Comparison of ENCODE assay signal across 16 cellular contexts in genomic region chr15:60800729-60801072, GRCh38.
DNase-seq lines count a peak whose midpoint lies in the region; ATAC-seq and TF ChIP-seq lines count a peak whose summit lies in the region.
"Had no signal": no experiment of that assay in that cellular context is flagged by ENCODE, and none has a peak within 500 bp of the region (broad histone marks: within the 10 kb centered on the region; RNA-seq: fewer than 3 reads in every experiment).

No MANE protein-coding gene starts in this region.

- WGBS in IMR-90 (ENCODE audit: extremely low coverage in 2 of 2, insufficient read length in 1 of 2), 2 experiments = 80% methylated on average over 1 of the region's 5 CpGs; no CpG with 5 or more reads in 1 of the 2 experiments

- no peaks in the 10 kb centered on the region for H3K79me1 ChIP-seq in IMR-90 (ENCODE audit: low read depth in 1 of 2, low read length in 2 of 2)

- peaks cover 65 to 95% (median 80%) of the 10 kb centered on the region in 4 donors for H3K4me1 Mint-ChIP-seq in CD4-positive, alpha-beta memory T cell
- H3K4me1 Mint-ChIP-seq in nephron progenitor cell = peaks cover 42% of the 10 kb centered on the region

- no peak overlapping the region for H3K14ac ChIP-seq in IMR-90 (replicated peaks; ENCODE audit: low read depth, low read length)

- no peaks in the 10 kb centered on the region for H4K20me1 ChIP-seq in IMR-90 (ENCODE audit: insufficient read depth, low read length)

- peak overlapping the region; percentile 31 to 84 (median 68) for H3K4me3 Mint-ChIP-seq in CD4-positive, alpha-beta memory T cell
- H3K4me3 Mint-ChIP-seq in nephron progenitor cell = no peak overlapping the region

- H3K4me3 ChIP-seq in CD4-positive, alpha-beta memory T cell (ENCODE audit: low read length in 2 of 2) = no peak overlapping the region
- no peak overlapping the region for H3K4me3 ChIP-seq in IMR-90 (ENCODE audit: insufficient read depth, low read depth, low read length)
- no peak overlapping the region for H3K4me3 ChIP-seq in effector memory CD4-positive, alpha-beta T cell (ENCODE audit: insufficient read depth, low read depth, low read length, poor library complexity, severe bottlenecking)
- H3K4me3 ChIP-seq: body of pancreas, colonic mucosa had no signal

- H3K23ac ChIP-seq in IMR-90 (ENCODE audit: low read depth, low read length) = no peak overlapping the region

- H2BK15ac ChIP-seq in IMR-90 (ENCODE audit: low read depth, low read length) = no peak overlapping the region; the same call in 2 of the 3 replicates

- peak overlapping the region; percentile 87 to 98 (median 94) for H3K27ac Mint-ChIP-seq in CD4-positive, alpha-beta memory T cell
- H3K27ac Mint-ChIP-seq in nephron progenitor cell = peak overlapping the region; percentile 12

- peak overlapping the region; percentile 56 for H3K27ac ChIP-seq in CD4-positive, alpha-beta memory T cell (ENCODE audit: low read depth, low read length)
- no peak overlapping the region for H3K27ac ChIP-seq in IMR-90 (ENCODE audit: insufficient read depth, low read length)
- H3K27ac ChIP-seq in effector memory CD4-positive, alpha-beta T cell (ENCODE audit: insufficient read depth, low read length, poor library complexity, severe bottlenecking) = peak overlapping the region; percentile 59
- H3K27ac ChIP-seq in foreskin keratinocyte = no peak overlapping the region
- H3K27ac ChIP-seq: colonic mucosa had no signal

- no peak overlapping the region for H2AFZ ChIP-seq in IMR-90 (replicated peaks; ENCODE audit: low read length, poor library complexity)

- H3K9me3 ChIP-seq in CD4-positive, alpha-beta memory T cell (ENCODE audit: control insufficient read depth in 1 of 2, low read length in 2 of 2) = no peaks in the 10 kb centered on the region
- H3K9me3 ChIP-seq in IMR-90 (ENCODE audit: control insufficient read depth, insufficient read depth, low read length) = no peaks in the 10 kb centered on the region
- H3K9me3 ChIP-seq in effector memory CD4-positive, alpha-beta T cell (ENCODE audit: control insufficient read depth, low read length) = no peaks in the 10 kb centered on the region
- H3K9me3 ChIP-seq: body of pancreas, colonic mucosa had no signal

- H3K9ac ChIP-seq in IMR-90 (ENCODE audit: low read depth, low read length) = no peak overlapping the region

- H2AK9ac ChIP-seq in IMR-90 (replicated peaks; ENCODE audit: low read depth, low read length, poor library complexity) = no peak overlapping the region

- H3K27me3 ChIP-seq in CD4-positive, alpha-beta memory T cell (ENCODE audit: insufficient read depth, low read length) = no peaks in the 10 kb centered on the region
- H3K27me3 ChIP-seq in IMR-90 (ENCODE audit: control insufficient read depth, insufficient read depth, low read length) (peaks cover 4% of the 10 kb centered on the region; the same call in 1 of the 2 replicates), foreskin keratinocyte (peaks cover 1% of the 10 kb centered on the region)
- H3K27me3 ChIP-seq in effector memory CD4-positive, alpha-beta T cell (replicated peaks; ENCODE audit: control insufficient read depth, insufficient read depth, low read length, poor library complexity, severe bottlenecking) = no peaks in the 10 kb centered on the region
- H3K27me3 ChIP-seq: body of pancreas, colonic mucosa had no signal

- intact Hi-C loops in CD4-positive, alpha-beta memory T cell (cut with micrococcal nuclease) = loop anchor here (1.0 kb wide), 3 partner anchors 9 to 63 kb away; no protein-coding TSS in a partner anchor
- intact Hi-C loops in IMR-90 (cut with micrococcal nuclease) = no loop called here

- in situ Hi-C loops in IMR-90 (cut with MboI; ENCODE audit: low sequenced_read_pairs) = no loop called here

- TF ChIP-seq CTCF in IMR-90 (conservative IDR thresholded peaks at IDR 0.05; ENCODE audit: low read depth, low read length) (no peak), nephron progenitor cell (IDR thresholded peaks at IDR 0.05) (no peak), foreskin keratinocyte (conservative IDR thresholded peaks at IDR 0.05) (no peak)

- H2BK120ac ChIP-seq in IMR-90 (ENCODE audit: low read depth, low read length) = no peak overlapping the region

- H3K18ac ChIP-seq in IMR-90 (ENCODE audit: low read depth, low read length) = no peak overlapping the region

- no TSS peak for BruUV-seq in IMR-90 (replicated peaks; lab: Mats Ljungman, UMichigan)

- no peak overlapping the region for H3K4ac ChIP-seq in IMR-90 (ENCODE audit: low read depth, low read length)

- H4K5ac ChIP-seq in IMR-90 (ENCODE audit: low read depth, low read length) = no peak overlapping the region

- no peak for TF ChIP-seq POLR2A in IMR-90 (IDR thresholded peaks at IDR 0.05; ENCODE audit: low read depth, low read length)

- H4K91ac ChIP-seq in IMR-90 (ENCODE audit: insufficient read depth, low read depth, low read length) = no peak overlapping the region

- H3K9me1 ChIP-seq in IMR-90 (ENCODE audit: insufficient read depth, low read length) = no peaks in the 10 kb centered on the region

- H3K56ac ChIP-seq in IMR-90 (ENCODE audit: extremely low read depth, insufficient read depth, low read length) = no peak overlapping the region

- CTCF ChIA-PET in CD4-positive, alpha-beta memory T cell (lab: Charles Lee; ENCODE audit: partially characterized antibody) = interaction anchor here (1.1 to 3.8 kb wide), 2 partner anchors 13 to 24 kb away, joined by 3 to 45 read pairs; no protein-coding TSS in a partner anchor
- CTCF ChIA-PET in IMR-90 (lab: Yijun Ruan, JAX) = no interaction called here

- H3K4me1 ChIP-seq in CD4-positive, alpha-beta memory T cell (ENCODE audit: insufficient read depth, low read length) = peaks cover 94% of the 10 kb centered on the region
- peaks cover 8% of the 10 kb centered on the region for H3K4me1 ChIP-seq in IMR-90 (ENCODE audit: control insufficient read depth, insufficient read depth, low read length)
- peaks cover 67% of the 10 kb centered on the region for H3K4me1 ChIP-seq in effector memory CD4-positive, alpha-beta T cell (ENCODE audit: control insufficient read depth, insufficient read depth, low read length, poor library complexity, severe bottlenecking)
- H3K4me1 ChIP-seq in foreskin keratinocyte = peaks cover 6% of the 10 kb centered on the region
- H3K4me1 ChIP-seq: colonic mucosa had no signal

- peak overlapping the region; percentile 17 for H2BK5ac ChIP-seq in IMR-90 (ENCODE audit: low read depth, low read length, poor library complexity, severe bottlenecking)

- H3K27me3 Mint-ChIP-seq in CD4-positive, alpha-beta memory T cell = no peaks in the 10 kb centered on the region
- peaks cover 5% of the 10 kb centered on the region for H3K27me3 Mint-ChIP-seq in nephron progenitor cell (ENCODE audit: low read depth, poor library complexity)

- no peak overlapping the region for H4K8ac ChIP-seq in IMR-90 (ENCODE audit: low read depth in 2 of 2, low read length in 2 of 2)

- POLR2A ChIA-PET in CD4-positive, alpha-beta memory T cell (lab: Charles Lee; ENCODE audit: partially characterized antibody) = interaction anchor here (1.0 to 7.7 kb wide), 6 partner anchors 9 to 216 kb away, joined by 3 to 151 read pairs (median 4); no protein-coding TSS in a partner anchor
- POLR2A ChIA-PET in IMR-90 (lab: Charles Lee; ENCODE audit: unreplicated experiment) = no interaction called here

- no peak for TF ChIP-seq RAD21 in IMR-90 (IDR thresholded peaks at IDR 0.05; ENCODE audit: low read length)

- dilution Hi-C loops in IMR-90 (cut with HindIII; ENCODE audit: low sequenced_read_pairs, unreplicated experiment) = no loop called here

- no peak overlapping the region for H2AK5ac ChIP-seq in IMR-90 (ENCODE audit: low read depth, low read length)

- no peak for ATAC-seq in IMR-90 (ENCODE audit: low read depth)
- no peak for ATAC-seq in foreskin keratinocyte
- ATAC-seq: body of pancreas, sciatic nerve had no signal

- H3K9me3 Mint-ChIP-seq in CD4-positive, alpha-beta memory T cell = peaks cover 0 to 1% (median 0%) of the 10 kb centered on the region in 8 donors
- H3K9me3 Mint-ChIP-seq in nephron progenitor cell = peaks cover 9% of the 10 kb centered on the region

- no peaks in the 10 kb centered on the region for H3K36me3 Mint-ChIP-seq in CD4-positive, alpha-beta memory T cell
- peaks cover 9% of the 10 kb centered on the region for H3K36me3 Mint-ChIP-seq in nephron progenitor cell (ENCODE audit: low read depth)

- H3K36me3 ChIP-seq in CD4-positive, alpha-beta memory T cell (ENCODE audit: insufficient read depth, low read length) = no peaks in the 10 kb centered on the region
- H3K36me3 ChIP-seq in IMR-90 (ENCODE audit: control insufficient read depth, insufficient read depth, low read length) = no peaks in the 10 kb centered on the region
- no peaks in the 10 kb centered on the region for H3K36me3 ChIP-seq in effector memory CD4-positive, alpha-beta T cell (ENCODE audit: control insufficient read depth, insufficient read depth, low read length)
- H3K36me3 ChIP-seq: colonic mucosa had no signal

- H3K4me2 ChIP-seq in IMR-90 (ENCODE audit: low read depth, low read length) = no peak overlapping the region

- H2BK20ac ChIP-seq in IMR-90 (ENCODE audit: low read depth, low read length) = 0 out of 2 replicates have a peak overlapping the region, but pooled peaks have one; percentile 15

- no peak for DNase-seq in CD4-positive, alpha-beta memory T cell
- DNase-seq in IMR-90 (no peak), nephron progenitor cell (no peak), foreskin keratinocyte (no peak), A172 (ENCODE audit: low spot score) (no peak), SKM-1 treated with dmso at 0.1 percent for 144 hours (lab: John Stamatoyannopoulos, UW; ENCODE audit: unreplicated experiment) (no peak)
- DNase-seq in effector memory CD4-positive, alpha-beta T cell = no peak
- DNase-seq: body of pancreas, colonic mucosa, KBM-7, midbrain, MV-4-11, NCI-H2029 treated with DMSO at 0.1 percent for 48 hours, occipital lobe, RPMI8226 had no signal

TF ChIP-seq in IMR-90, 13 proteins besides CTCF, POLR2A, EP300 and RAD21:
- TF ChIP-seq USF2 (IDR thresholded peaks at IDR 0.05; ENCODE audit: low read depth, low read length) (no peak), MAZ (IDR thresholded peaks at IDR 0.05; ENCODE audit: borderline replicate concordance, low read depth, low read length) (no peak), RFX5 (IDR thresholded peaks at IDR 0.05; ENCODE audit: low read depth, low read length) (no peak)

Comparison
In these comparisons a context has a peak if more than half of its experiments do, and no peak if none do; other contexts are left out.
1. H3K27ac ChIP-seq: peak in CD4-positive, alpha-beta memory T cell (single experiment) and effector memory CD4-positive, alpha-beta T cell (single experiment); none in IMR-90 (single experiment) and foreskin keratinocyte (single experiment).